In genomic region chr19:16146112-16146511, GRCh38 we compare ENCODE assay signal across 18 cellular contexts. TPM values are rescaled to one million over a fixed set of nuclear protein-coding genes. Genes with fewer than 3 reads are reported as not detected.
DNase-seq lines count a peak whose midpoint lies in the region; ATAC-seq and TF ChIP-seq lines count a peak whose summit lies in the region.
"Had no signal": no experiment of that assay in that cellular context is flagged by ENCODE, and none has a peak within 500 bp of the region (broad histone marks: within the 10 kb centered on the region; RNA-seq: fewer than 3 reads in every experiment).

No MANE protein-coding gene starts in this region.

- no peak for ATAC-seq in activated CD8-positive, alpha-beta memory T cell treated with anti-CD3 and anti-CD28 coated beads, Interleukin-2, amount 10 ng/mL, durations not matched to agents 7 days and 5 days
- ATAC-seq in T-cell (replicated peaks in 1 of 4) (no peak), natural killer cell (peak; percentile 50 to 68 (median 50))
- ATAC-seq: SK-N-SH treated with all-trans-retinoic acid at 6 μM for 48 hours had no signal

- H3K27me3 Mint-ChIP-seq in activated CD8-positive, alpha-beta memory T cell treated with anti-CD3 and anti-CD28 coated beads, Interleukin-2, amount 10 ng/mL, durations not matched to agents 7 days and 5 days, result no peaks in the 10 kb centered on the region
- H3K27me3 Mint-ChIP-seq in T-cell (no peaks in the 10 kb centered on the region), natural killer cell (ENCODE audit: low read depth in 2 of 2) (no peaks in the 10 kb centered on the region)

- H3K4me3 ChIP-seq in GM12875 (ENCODE audit: low read depth, low read length), result peak overlapping the region; percentile 59
- H3K4me3 ChIP-seq: cardiac muscle cell had no signal

- H3K27ac Mint-ChIP-seq in activated CD8-positive, alpha-beta memory T cell treated with anti-CD3 and anti-CD28 coated beads, Interleukin-2, amount 10 ng/mL, durations not matched to agents 7 days and 5 days, result peak overlapping the region; percentile 100
- H3K27ac Mint-ChIP-seq in T-cell (peak overlapping the region; percentile 31 to 77), natural killer cell (peak overlapping the region; percentile 99)

- CTCF ChIA-PET in activated CD8-positive, alpha-beta memory T cell treated with anti-CD3 and anti-CD28 coated beads, Interleukin-2, amount 10 ng/mL, durations not matched to agents 7 days and 5 days (lab: Charles Lee), result interaction anchor here (1.2 to 4.0 kb wide), 5 partner anchors 27 to 104 kb away, joined by 3 to 34 read pairs (median 14); partner anchors contain the start of gene RAB8A
- CTCF ChIA-PET in T-cell (lab: Charles Lee), result interaction anchor here in 1 of 2 donors (0.6 kb wide), 1 partner anchor 10 kb away, joined by 4 read pairs; no protein-coding TSS in a partner anchor

- H3K36me3 Mint-ChIP-seq in activated CD8-positive, alpha-beta memory T cell treated with anti-CD3 and anti-CD28 coated beads, Interleukin-2, amount 10 ng/mL, durations not matched to agents 7 days and 5 days, result peaks cover 61% of the 10 kb centered on the region
- H3K36me3 Mint-ChIP-seq in T-cell (peaks cover 12% of the 10 kb centered on the region), natural killer cell (no peaks in the 10 kb centered on the region)

- H3K9me3 Mint-ChIP-seq in activated CD8-positive, alpha-beta memory T cell treated with anti-CD3 and anti-CD28 coated beads, Interleukin-2, amount 10 ng/mL, durations not matched to agents 7 days and 5 days (ENCODE audit: low read depth), result peaks cover 2% of the 10 kb centered on the region
- H3K9me3 Mint-ChIP-seq in T-cell (no peaks in the 10 kb centered on the region), natural killer cell (no peaks in the 10 kb centered on the region)

- H3K4me3 Mint-ChIP-seq in activated CD8-positive, alpha-beta memory T cell treated with anti-CD3 and anti-CD28 coated beads, Interleukin-2, amount 10 ng/mL, durations not matched to agents 7 days and 5 days, result peak overlapping the region; percentile 98
- H3K4me3 Mint-ChIP-seq in T-cell, result peak overlapping the region; percentile 49 to 99 (median 50)
- peak overlapping the region; percentile 99 for H3K4me3 Mint-ChIP-seq in natural killer cell

- POLR2A ChIA-PET in T-cell (lab: Charles Lee), result interaction anchor here (0.6 to 0.7 kb wide), 2 partner anchors 10 to 115 kb away, joined by 4 to 5 read pairs; no protein-coding TSS in a partner anchor

- TF ChIP-seq CTCF in GM12875 (IDR thresholded peaks at IDR 0.05; ENCODE audit: borderline replicate concordance, insufficient read depth, low read depth, low read length) (no peak), natural killer cell (IDR thresholded peaks at IDR 0.05) (no peak)

- no peak for TF ChIP-seq POLR2A in erythroblast (IDR thresholded peaks at IDR 0.05; ENCODE audit: low read length)

- peaks cover 69% of the 10 kb centered on the region for H3K4me1 Mint-ChIP-seq in activated CD8-positive, alpha-beta memory T cell treated with anti-CD3 and anti-CD28 coated beads, Interleukin-2, amount 10 ng/mL, durations not matched to agents 7 days and 5 days
- H3K4me1 Mint-ChIP-seq in T-cell (peaks cover 29 to 50% (median 35%) of the 10 kb centered on the region in 3 donors), natural killer cell (peaks cover 51 to 58% of the 10 kb centered on the region in 2 donors)

- intact Hi-C loops in natural killer cell (cut with micrococcal nuclease), result loop anchor here (5.0 kb wide), 1 partner anchor 34 kb away; the partner anchor contains the start of gene RAB8A

- DNase-seq in activated CD8-positive, alpha-beta memory T cell treated with anti-CD3 and anti-CD28 coated beads, Interleukin-2, amount 10 ng/mL, durations not matched to agents 7 days and 5 days, result no peak
- no peak for DNase-seq in activated CD8-positive, alpha-beta memory T cell treated with anti-CD3 and anti-CD28 coated beads for 24 hours
- DNase-seq in T-cell (no peak), natural killer cell (no peak), AML-193 (lab: John Stamatoyannopoulos, UW) (no peak), erythroblast (lab: John Stamatoyannopoulos, UW) (no peak), HCEC 1CT (no peak)
- DNase-seq: activated CD8-positive, alpha-beta memory T cell treated with anti-CD3 and anti-CD28 coated beads, Interleukin-2, amount 50 U/mL, for 4 hours; DMS 273 treated with DMSO at 0.1 percent for 48 hours; head of caudate nucleus; NCI-H1092; NCI-H2107; NCI-H526 treated with DMSO at 0.1 percent for 48 hours; Peyer's patch; stimulated activated CD4-positive, alpha-beta T cell treated with anti-CD3 and anti-CD28 coated beads, Interleukin-15, amount 100 ng/mL, for 24 hours had no signal

RNA-seq across cellular contexts. Expression of gene HSH2D, which starts 2.6 kb away (rescaled TPM):
- 100 to 1,000 TPM; 181 to 199 TPM for total RNA-seq in activated CD8-positive, alpha-beta memory T cell treated with anti-CD3 and anti-CD28 coated beads, Interleukin-2, amount 10 ng/mL, durations not matched to agents 7 days and 5 days
- total RNA-seq in T-cell (10 to 100 TPM; 23.5 to 37.0 (median 28.5) TPM), natural killer cell (100 to 1,000 TPM; 203 to 319 (median 278) TPM)
- total RNA-seq: cardiac muscle cell had no signal

RNA-seq across cellular contexts. Expression of gene CIB3, which starts 27.2 kb away (rescaled TPM):
- total RNA-seq in activated CD8-positive, alpha-beta memory T cell treated with anti-CD3 and anti-CD28 coated beads, Interleukin-2, amount 10 ng/mL, durations not matched to agents 7 days and 5 days, result not detected
- not detected for total RNA-seq in T-cell
- not detected for total RNA-seq in natural killer cell
- total RNA-seq: cardiac muscle cell, Peyer's patch had no signal

RNA-seq across cellular contexts. Expression of gene RAB8A, which starts 34.4 kb away (rescaled TPM):
- total RNA-seq in activated CD8-positive, alpha-beta memory T cell treated with anti-CD3 and anti-CD28 coated beads, Interleukin-2, amount 10 ng/mL, durations not matched to agents 7 days and 5 days, result 100 to 1,000 TPM; 204 to 271 TPM
- total RNA-seq in T-cell (10 to 100 TPM; 67.0 to 84.5 (median 71.7) TPM), natural killer cell (100 to 1,000 TPM; 137 to 161 (median 149) TPM)

RNA-seq across cellular contexts. Expression of gene FAM32A, which starts 39.1 kb away (rescaled TPM):
- 10 to 100 TPM; 64.6 to 72.0 TPM for total RNA-seq in activated CD8-positive, alpha-beta memory T cell treated with anti-CD3 and anti-CD28 coated beads, Interleukin-2, amount 10 ng/mL, durations not matched to agents 7 days and 5 days
- total RNA-seq in T-cell (10 to 100 TPM; 42.1 to 60.6 (median 53.3) TPM), natural killer cell (10 to 100 TPM; 46.3 to 69.3 (median 63.3) TPM)

RNA-seq across cellular contexts. Expression of gene AP1M1, which starts 51.6 kb away (rescaled TPM):
- total RNA-seq in activated CD8-positive, alpha-beta memory T cell treated with anti-CD3 and anti-CD28 coated beads, Interleukin-2, amount 10 ng/mL, durations not matched to agents 7 days and 5 days, result 100 to 1,000 TPM; 144 to 154 TPM
- 100 to 1,000 TPM in 4 of 5 donors, 10 to 100 TPM in 1; 94.9 to 171 (median 133) TPM for total RNA-seq in T-cell
- 100 to 1,000 TPM in 2 of 3 donors, 10 to 100 TPM in 1; 99.0 to 124 (median 100) TPM for total RNA-seq in natural killer cell

Comparison
In these comparisons a context has a peak if more than half of its experiments do, and no peak if none do; other contexts are left out.
1. ATAC-seq: peak in natural killer cell (3 of 3); none in activated CD8-positive, alpha-beta memory T cell treated with anti-CD3 and anti-CD28 coated beads, Interleukin-2, amount 10 ng/mL, durations not matched to agents 7 days and 5 days (single experiment) and T-cell (0 of 4).
2. RNA of gene HSH2D, which starts 2.6 kb away (total RNA-seq): 203 to 319 TPM in natural killer cell and 181 to 199 TPM in activated CD8-positive, alpha-beta memory T cell treated with anti-CD3 and anti-CD28 coated beads, Interleukin-2, amount 10 ng/mL, durations not matched to agents 7 days and 5 days; 23.5 to 37.0 TPM in T-cell; every median in the first group is over 4 times any median in the second.
3. Peak in every context shown above with its lines, with median percentiles within 50 percentile points of each other: H3K27ac Mint-ChIP-seq and H3K4me3 Mint-ChIP-seq.